ENCODE assay signal across 1 cellular context in the genomic region with DNA sequence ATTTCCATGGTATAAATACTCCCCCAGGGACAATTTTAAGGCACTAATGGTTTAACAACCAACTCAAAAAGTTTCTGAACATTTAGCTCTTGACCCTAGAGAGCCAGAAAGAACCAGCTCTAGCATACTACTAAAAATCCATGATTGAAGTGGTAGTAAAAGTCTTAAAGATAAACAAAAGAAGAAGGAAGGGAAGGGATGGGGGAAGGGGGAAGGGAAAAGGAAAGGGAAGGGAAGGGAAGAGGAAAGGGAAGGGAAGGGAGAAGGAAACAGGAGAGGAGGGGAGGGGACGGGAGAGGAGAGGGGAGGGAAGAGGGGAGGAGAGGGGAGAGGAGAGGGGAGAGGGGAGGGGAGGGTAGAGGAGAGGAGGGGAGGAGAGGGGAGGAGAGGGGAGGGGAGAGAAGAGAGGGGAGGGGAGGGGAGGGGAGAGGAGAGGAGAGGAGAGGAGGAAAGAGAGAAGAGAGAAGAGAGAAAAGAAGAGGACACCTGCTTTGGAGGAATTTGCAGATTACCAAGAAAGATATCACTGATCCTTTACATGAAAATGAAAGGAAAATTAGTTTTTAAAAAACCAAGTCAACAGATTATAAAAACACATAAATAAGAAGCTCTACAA.
TF ChIP-seq lines count a peak whose summit lies in the region.

No MANE protein-coding gene starts in this region.

TF ChIP-seq in GM23338, 12 proteins besides CTCF, POLR2A, EP300 and RAD21:
- TF ChIP-seq, protein P1, sequence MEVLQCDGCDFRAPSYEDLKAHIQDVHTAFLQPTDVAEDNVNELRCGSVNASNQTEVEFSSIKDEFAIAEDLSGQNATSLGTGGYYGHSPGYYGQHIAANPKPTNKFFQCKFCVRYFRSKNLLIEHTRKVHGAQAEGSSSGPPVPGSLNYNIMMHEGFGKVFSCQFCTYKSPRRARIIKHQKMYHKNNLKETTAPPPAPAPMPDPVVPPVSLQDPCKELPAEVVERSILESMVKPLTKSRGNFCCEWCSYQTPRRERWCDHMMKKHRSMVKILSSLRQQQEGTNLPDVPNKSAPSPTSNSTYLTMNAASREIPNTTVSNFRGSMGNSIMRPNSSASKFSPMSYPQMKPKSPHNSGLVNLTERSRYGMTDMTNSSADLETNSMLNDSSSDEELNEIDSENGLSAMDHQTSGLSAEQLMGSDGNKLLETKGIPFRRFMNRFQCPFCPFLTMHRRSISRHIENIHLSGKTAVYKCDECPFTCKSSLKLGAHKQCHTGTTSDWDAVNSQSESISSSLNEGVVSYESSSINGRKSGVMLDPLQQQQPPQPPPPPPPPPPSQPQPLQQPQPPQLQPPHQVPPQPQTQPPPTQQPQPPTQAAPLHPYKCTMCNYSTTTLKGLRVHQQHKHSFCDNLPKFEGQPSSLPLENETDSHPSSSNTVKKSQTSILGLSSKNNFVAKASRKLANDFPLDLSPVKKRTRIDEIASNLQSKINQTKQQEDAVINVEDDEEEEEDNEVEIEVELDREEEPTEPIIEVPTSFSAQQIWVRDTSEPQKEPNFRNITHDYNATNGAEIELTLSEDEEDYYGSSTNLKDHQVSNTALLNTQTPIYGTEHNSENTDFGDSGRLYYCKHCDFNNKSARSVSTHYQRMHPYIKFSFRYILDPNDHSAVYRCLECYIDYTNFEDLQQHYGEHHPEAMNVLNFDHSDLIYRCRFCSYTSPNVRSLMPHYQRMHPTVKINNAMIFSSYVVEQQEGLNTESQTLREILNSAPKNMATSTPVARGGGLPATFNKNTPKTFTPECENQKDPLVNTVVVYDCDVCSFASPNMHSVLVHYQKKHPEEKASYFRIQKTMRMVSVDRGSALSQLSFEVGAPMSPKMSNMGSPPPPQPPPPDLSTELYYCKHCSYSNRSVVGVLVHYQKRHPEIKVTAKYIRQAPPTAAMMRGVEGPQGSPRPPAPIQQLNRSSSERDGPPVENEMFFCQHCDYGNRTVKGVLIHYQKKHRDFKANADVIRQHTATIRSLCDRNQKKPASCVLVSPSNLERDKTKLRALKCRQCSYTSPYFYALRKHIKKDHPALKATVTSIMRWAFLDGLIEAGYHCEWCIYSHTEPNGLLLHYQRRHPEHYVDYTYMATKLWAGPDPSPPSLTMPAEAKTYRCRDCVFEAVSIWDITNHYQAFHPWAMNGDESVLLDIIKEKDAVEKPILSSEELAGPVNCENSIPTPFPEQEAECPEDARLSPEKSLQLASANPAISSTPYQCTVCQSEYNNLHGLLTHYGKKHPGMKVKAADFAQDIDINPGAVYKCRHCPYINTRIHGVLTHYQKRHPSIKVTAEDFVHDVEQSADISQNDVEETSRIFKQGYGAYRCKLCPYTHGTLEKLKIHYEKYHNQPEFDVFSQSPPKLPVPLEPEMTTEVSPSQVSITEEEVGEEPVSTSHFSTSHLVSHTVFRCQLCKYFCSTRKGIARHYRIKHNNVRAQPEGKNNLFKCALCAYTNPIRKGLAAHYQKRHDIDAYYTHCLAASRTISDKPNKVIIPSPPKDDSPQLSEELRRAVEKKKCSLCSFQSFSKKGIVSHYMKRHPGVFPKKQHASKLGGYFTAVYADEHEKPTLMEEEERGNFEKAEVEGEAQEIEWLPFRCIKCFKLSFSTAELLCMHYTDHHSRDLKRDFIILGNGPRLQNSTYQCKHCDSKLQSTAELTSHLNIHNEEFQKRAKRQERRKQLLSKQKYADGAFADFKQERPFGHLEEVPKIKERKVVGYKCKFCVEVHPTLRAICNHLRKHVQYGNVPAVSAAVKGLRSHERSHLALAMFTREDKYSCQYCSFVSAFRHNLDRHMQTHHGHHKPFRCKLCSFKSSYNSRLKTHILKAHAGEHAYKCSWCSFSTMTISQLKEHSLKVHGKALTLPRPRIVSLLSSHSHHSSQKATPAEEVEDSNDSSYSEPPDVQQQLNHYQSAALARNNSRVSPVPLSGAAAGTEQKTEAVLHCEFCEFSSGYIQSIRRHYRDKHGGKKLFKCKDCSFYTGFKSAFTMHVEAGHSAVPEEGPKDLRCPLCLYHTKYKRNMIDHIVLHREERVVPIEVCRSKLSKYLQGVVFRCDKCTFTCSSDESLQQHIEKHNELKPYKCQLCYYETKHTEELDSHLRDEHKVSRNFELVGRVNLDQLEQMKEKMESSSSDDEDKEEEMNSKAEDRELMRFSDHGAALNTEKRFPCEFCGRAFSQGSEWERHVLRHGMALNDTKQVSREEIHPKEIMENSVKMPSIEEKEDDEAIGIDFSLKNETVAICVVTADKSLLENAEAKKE (CRISPR knock-in tag; IDR thresholded peaks at IDR 0.05) = no peak
- TF ChIP-seq POLR2AphosphoS5 (IDR thresholded peaks at IDR 0.05; ENCODE audit: low read depth) (no peak), ZNF331 (CRISPR knock-in tag; IDR thresholded peaks at IDR 0.05; ENCODE audit: low read depth) (no peak), STAT1 (IDR thresholded peaks at IDR 0.05; ENCODE audit: unreplicated experiment) (no peak), EZH2 (IDR thresholded peaks at IDR 0.05; ENCODE audit: low read depth, unreplicated experiment) (no peak), ZNF114 (CRISPR knock-in tag; IDR thresholded peaks at IDR 0.05) (no peak), EZH2phosphoT487 (IDR thresholded peaks at IDR 0.05; ENCODE audit: unreplicated experiment) (no peak), CREB1 (CRISPR knock-in tag; IDR thresholded peaks at IDR 0.05; ENCODE audit: low read depth) (no peak), NANOG (IDR thresholded peaks at IDR 0.05; ENCODE audit: borderline replicate concordance) (no peak), JUNB (IDR thresholded peaks at IDR 0.05; ENCODE audit: unreplicated experiment) (no peak)
- TF ChIP-seq, protein P2, sequence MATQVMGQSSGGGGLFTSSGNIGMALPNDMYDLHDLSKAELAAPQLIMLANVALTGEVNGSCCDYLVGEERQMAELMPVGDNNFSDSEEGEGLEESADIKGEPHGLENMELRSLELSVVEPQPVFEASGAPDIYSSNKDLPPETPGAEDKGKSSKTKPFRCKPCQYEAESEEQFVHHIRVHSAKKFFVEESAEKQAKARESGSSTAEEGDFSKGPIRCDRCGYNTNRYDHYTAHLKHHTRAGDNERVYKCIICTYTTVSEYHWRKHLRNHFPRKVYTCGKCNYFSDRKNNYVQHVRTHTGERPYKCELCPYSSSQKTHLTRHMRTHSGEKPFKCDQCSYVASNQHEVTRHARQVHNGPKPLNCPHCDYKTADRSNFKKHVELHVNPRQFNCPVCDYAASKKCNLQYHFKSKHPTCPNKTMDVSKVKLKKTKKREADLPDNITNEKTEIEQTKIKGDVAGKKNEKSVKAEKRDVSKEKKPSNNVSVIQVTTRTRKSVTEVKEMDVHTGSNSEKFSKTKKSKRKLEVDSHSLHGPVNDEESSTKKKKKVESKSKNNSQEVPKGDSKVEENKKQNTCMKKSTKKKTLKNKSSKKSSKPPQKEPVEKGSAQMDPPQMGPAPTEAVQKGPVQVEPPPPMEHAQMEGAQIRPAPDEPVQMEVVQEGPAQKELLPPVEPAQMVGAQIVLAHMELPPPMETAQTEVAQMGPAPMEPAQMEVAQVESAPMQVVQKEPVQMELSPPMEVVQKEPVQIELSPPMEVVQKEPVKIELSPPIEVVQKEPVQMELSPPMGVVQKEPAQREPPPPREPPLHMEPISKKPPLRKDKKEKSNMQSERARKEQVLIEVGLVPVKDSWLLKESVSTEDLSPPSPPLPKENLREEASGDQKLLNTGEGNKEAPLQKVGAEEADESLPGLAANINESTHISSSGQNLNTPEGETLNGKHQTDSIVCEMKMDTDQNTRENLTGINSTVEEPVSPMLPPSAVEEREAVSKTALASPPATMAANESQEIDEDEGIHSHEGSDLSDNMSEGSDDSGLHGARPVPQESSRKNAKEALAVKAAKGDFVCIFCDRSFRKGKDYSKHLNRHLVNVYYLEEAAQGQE (IDR thresholded peaks at IDR 0.05; ENCODE audit: unreplicated experiment) = no peak
- TF ChIP-seq, protein P3, sequence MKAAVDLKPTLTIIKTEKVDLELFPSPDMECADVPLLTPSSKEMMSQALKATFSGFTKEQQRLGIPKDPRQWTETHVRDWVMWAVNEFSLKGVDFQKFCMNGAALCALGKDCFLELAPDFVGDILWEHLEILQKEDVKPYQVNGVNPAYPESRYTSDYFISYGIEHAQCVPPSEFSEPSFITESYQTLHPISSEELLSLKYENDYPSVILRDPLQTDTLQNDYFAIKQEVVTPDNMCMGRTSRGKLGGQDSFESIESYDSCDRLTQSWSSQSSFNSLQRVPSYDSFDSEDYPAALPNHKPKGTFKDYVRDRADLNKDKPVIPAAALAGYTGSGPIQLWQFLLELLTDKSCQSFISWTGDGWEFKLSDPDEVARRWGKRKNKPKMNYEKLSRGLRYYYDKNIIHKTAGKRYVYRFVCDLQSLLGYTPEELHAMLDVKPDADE (IDR thresholded peaks at IDR 0.05) = no peak
